8 cellular contexts compared by ENCODE assay signal in the genomic region with DNA sequence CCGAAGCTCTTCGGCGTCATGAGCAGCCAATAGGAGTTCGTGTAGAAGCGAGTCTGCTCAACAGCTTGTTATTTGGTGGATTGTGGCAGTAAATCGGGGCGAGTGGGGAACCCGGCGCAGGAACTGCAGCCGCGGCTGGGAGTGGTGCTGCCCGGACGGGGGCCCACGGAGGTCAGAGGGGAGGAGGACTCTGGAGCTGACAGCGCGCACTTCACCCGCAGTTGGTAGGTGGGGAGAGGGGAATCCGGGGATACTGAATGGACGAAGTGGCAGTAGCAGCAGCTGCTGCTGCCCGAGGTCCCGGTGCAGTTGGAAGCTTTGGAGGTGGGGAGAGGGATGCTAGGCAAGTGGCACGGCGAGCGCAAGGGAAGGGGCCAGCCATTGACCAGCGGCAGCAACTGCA. TPM values are rescaled to one million over a fixed set of nuclear protein-coding genes. Genes with fewer than 3 reads are reported as not detected.
DNase-seq lines count a peak whose midpoint lies in the region; ATAC-seq and TF ChIP-seq lines count a peak whose summit lies in the region.

A gene with protein sequence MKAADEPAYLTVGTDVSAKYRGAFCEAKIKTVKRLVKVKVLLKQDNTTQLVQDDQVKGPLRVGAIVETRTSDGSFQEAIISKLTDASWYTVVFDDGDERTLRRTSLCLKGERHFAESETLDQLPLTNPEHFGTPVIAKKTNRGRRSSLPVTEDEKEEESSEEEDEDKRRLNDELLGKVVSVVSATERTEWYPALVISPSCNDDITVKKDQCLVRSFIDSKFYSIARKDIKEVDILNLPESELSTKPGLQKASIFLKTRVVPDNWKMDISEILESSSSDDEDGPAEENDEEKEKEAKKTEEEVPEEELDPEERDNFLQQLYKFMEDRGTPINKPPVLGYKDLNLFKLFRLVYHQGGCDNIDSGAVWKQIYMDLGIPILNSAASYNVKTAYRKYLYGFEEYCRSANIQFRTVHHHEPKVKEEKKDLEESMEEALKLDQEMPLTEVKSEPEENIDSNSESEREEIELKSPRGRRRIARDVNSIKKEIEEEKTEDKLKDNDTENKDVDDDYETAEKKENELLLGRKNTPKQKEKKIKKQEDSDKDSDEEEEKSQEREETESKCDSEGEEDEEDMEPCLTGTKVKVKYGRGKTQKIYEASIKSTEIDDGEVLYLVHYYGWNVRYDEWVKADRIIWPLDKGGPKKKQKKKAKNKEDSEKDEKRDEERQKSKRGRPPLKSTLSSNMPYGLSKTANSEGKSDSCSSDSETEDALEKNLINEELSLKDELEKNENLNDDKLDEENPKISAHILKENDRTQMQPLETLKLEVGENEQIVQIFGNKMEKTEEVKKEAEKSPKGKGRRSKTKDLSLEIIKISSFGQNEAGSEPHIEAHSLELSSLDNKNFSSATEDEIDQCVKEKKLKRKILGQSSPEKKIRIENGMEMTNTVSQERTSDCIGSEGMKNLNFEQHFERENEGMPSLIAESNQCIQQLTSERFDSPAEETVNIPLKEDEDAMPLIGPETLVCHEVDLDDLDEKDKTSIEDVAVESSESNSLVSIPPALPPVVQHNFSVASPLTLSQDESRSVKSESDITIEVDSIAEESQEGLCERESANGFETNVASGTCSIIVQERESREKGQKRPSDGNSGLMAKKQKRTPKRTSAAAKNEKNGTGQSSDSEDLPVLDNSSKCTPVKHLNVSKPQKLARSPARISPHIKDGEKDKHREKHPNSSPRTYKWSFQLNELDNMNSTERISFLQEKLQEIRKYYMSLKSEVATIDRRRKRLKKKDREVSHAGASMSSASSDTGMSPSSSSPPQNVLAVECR (plus strand): TSS at position 79 of the 403 bp plus-strand sequence. CDS start 1,300 bp downstream, outside the sequence.

- H3K36me3 Mint-ChIP-seq in MCF 10A (ENCODE audit: insufficient read depth, unreplicated experiment), result peaks cover 42% of the 10 kb centered on the region

- H3K9ac ChIP-seq in DND-41 (ENCODE audit: low read depth, low read length), result peak within 1 kb of the TSS; percentile 77
- peak within 1 kb of the TSS; percentile 80 for H3K9ac ChIP-seq in SU-DHL-6 (ENCODE audit: low read length)

- H3K27ac ChIP-seq in DND-41 (ENCODE audit: low read length) (peak within 1 kb of the TSS; percentile 95), SU-DHL-6 (ENCODE audit: low read depth, low read length) (peak within 1 kb of the TSS; percentile 86), right lobe of liver (peak within 1 kb of the TSS; percentile 96 to 97 (median 97))

- TF ChIP-seq CTCF in DND-41 (IDR thresholded peaks at IDR 0.05; ENCODE audit: borderline replicate concordance, extremely low read depth, low read length, poor library complexity, severe bottlenecking), result no peak
- TF ChIP-seq CTCF in SU-DHL-6 (IDR thresholded peaks at IDR 0.05; ENCODE audit: insufficient read depth, low read length, poor library complexity, severe bottlenecking), result no peak
- no peak for TF ChIP-seq CTCF in MCF 10A (IDR thresholded peaks at IDR 0.05; ENCODE audit: unreplicated experiment)
- no peak for TF ChIP-seq CTCF in right lobe of liver (IDR thresholded peaks at IDR 0.05)

- H3K4me3 ChIP-seq in DND-41 (ENCODE audit: low read depth in 1 of 2, low read length in 2 of 2), result peak within 1 kb of the TSS; percentile 80 to 90
- peak within 1 kb of the TSS; percentile 99 for H3K4me3 ChIP-seq in SU-DHL-6 (ENCODE audit: insufficient read depth, low read length, poor library complexity, severe bottlenecking)
- H3K4me3 ChIP-seq in right lobe of liver, result peak within 1 kb of the TSS; percentile 96 to 97 (median 97)

- no peak for DNase-seq in DND-41
- no peak for DNase-seq in MCF 10A (ENCODE audit: unreplicated experiment)
- peak; percentile 83 to 95 (median 92) for DNase-seq in right lobe of liver
- DNase-seq in stimulated activated CD4-positive, alpha-beta T cell treated with anti-CD3 and anti-CD28 coated beads, TNF-alpha, amount 100 ng/mL, for 1 hour (ENCODE audit: low read depth in 3 of 3, low spot score in 1 of 3), result peak in 2 of 3 donors; percentile 50 to 68
- DNase-seq in NCI-H1436 (lab: John Stamatoyannopoulos, UW), result no peak

- no peaks in the 10 kb centered on the region for H3K27me3 ChIP-seq in DND-41 (ENCODE audit: insufficient read depth, low read length, poor library complexity)
- H3K27me3 ChIP-seq in SU-DHL-6 (ENCODE audit: low read length), result no peaks in the 10 kb centered on the region
- no peaks in the 10 kb centered on the region for H3K27me3 ChIP-seq in right lobe of liver

- WGBS in right lobe of liver (ENCODE audit: insufficient coverage, low coverage, low lambda C conversion rate, missing lambda C conversion rate), result under 1% methylated on average over 19 of the region's 25 CpGs

- CTCF ChIA-PET in MCF 10A (lab: Yijun Ruan, JAX), result interaction anchor here (0.5 to 0.7 kb wide), 2 partner anchors 25 to 38 kb away, joined by 3 to 4 read pairs; no protein-coding TSS in a partner anchor

- H3K4me3 Mint-ChIP-seq in MCF 10A (ENCODE audit: unreplicated experiment), result no peak within 1 kb of the TSS

- H3K4me2 ChIP-seq in DND-41 (ENCODE audit: insufficient read depth, low read length), result peak within 1 kb of the TSS; percentile 86
- H3K4me2 ChIP-seq in SU-DHL-6 (ENCODE audit: low read depth, low read length, poor library complexity, severe bottlenecking), result peak within 1 kb of the TSS; percentile 96

- no peaks in the 10 kb centered on the region for H3K27me3 Mint-ChIP-seq in MCF 10A (ENCODE audit: insufficient read depth, unreplicated experiment)

- BruUV-seq in MCF 10A (replicated peaks; lab: Mats Ljungman, UMichigan), result no TSS peak

- H3K9me3 ChIP-seq in DND-41 (ENCODE audit: insufficient read depth, low read length, severe bottlenecking) (no peaks in the 10 kb centered on the region), SU-DHL-6 (ENCODE audit: insufficient read depth, low read length) (no peaks in the 10 kb centered on the region), right lobe of liver (no peaks in the 10 kb centered on the region)

- POLR2A ChIA-PET in MCF 10A (lab: Yijun Ruan, JAX), result interaction anchor here (0.6 to 5.5 kb wide), 41 partner anchors 9 to 1795 kb away, joined by 3 to 134 read pairs (median 5); a partner anchor contains a TSS

- no peak for ATAC-seq in DND-41 (ENCODE audit: insufficient read depth, low read depth)
- no peak for ATAC-seq in right lobe of liver
- ATAC-seq in GM21515 (IDR thresholded peaks at IDR 0.05; ENCODE audit: unreplicated experiment), result no peak
- ATAC-seq in GM21526 (IDR thresholded peaks at IDR 0.05; ENCODE audit: low FRiP score, unreplicated experiment), result no peak

- H3K79me2 ChIP-seq in DND-41 (ENCODE audit: insufficient read depth, low read length) (peaks cover 87% of the 10 kb centered on the region), SU-DHL-6 (ENCODE audit: insufficient read depth, low read length) (peaks cover 72% of the 10 kb centered on the region)

- no peaks in the 10 kb centered on the region for H3K4me1 Mint-ChIP-seq in MCF 10A (ENCODE audit: insufficient read depth, unreplicated experiment)

- H4K20me1 ChIP-seq in DND-41 (ENCODE audit: insufficient read depth, low read length) (peaks cover 39% of the 10 kb centered on the region), SU-DHL-6 (ENCODE audit: low read depth, low read length) (peaks cover 30% of the 10 kb centered on the region; the same call in 1 of the 2 replicates)

- intact Hi-C loops in MCF 10A (cut with micrococcal nuclease), result loop anchor here (2.0 to 5.0 kb wide), 2 partner anchors 54 to 64 kb away; a partner anchor contains a TSS
- intact Hi-C loops in right lobe of liver (cut with DNase I), result no loop called here

- H3F3A ChIP-seq in SU-DHL-6 (ENCODE audit: insufficient read depth), result peaks cover 8% of the 10 kb centered on the region; the same call in 1 of the 2 replicates

- H3K9me2 ChIP-seq in SU-DHL-6 (replicated peaks; ENCODE audit: insufficient read depth, low read length), result no peaks in the 10 kb centered on the region

- H3K36me3 ChIP-seq in DND-41 (ENCODE audit: insufficient read depth, low read length) (peaks cover 35% of the 10 kb centered on the region), SU-DHL-6 (ENCODE audit: low read length) (peaks cover 24% of the 10 kb centered on the region), right lobe of liver (peaks cover 0 to 18% (median 5%) of the 10 kb centered on the region in 4 donors)

- peak; percentile 96 for TF ChIP-seq POLR2A in right lobe of liver (IDR thresholded peaks at IDR 0.05)

- H3K9me3 Mint-ChIP-seq in MCF 10A (ENCODE audit: unreplicated experiment), result no peaks in the 10 kb centered on the region

- H3K4me1 ChIP-seq in DND-41 (ENCODE audit: insufficient read depth, low read length), result peaks cover 47% of the 10 kb centered on the region
- H3K4me1 ChIP-seq in right lobe of liver, result peaks cover 0 to 41% (median 6%) of the 10 kb centered on the region in 4 donors

- peak within 1 kb of the TSS; percentile 91 for H3K27ac Mint-ChIP-seq in MCF 10A (ENCODE audit: low read depth, unreplicated experiment)

- H2AFZ ChIP-seq in DND-41 (ENCODE audit: low read depth, low read length) (peak within 1 kb of the TSS; percentile 89), SU-DHL-6 (ENCODE audit: low read depth, low read length, severe bottlenecking) (peak within 1 kb of the TSS; percentile 59)

RNA-seq across cellular contexts. Expression of the gene that starts here (rescaled TPM):
- total RNA-seq in MCF 10A (2022) (18.2 and 19.0 TPM in 2 replicates), right lobe of liver (10 to 100 TPM in 4 of 6 experiments, 1 to 10 TPM in 2; 7.6 to 22.1 (median 15.7) TPM)

Comparison
In these comparisons a context has a peak if more than half of its experiments do, and no peak if none do; other contexts are left out.
1. DNase-seq: peak in right lobe of liver (3 of 3) and stimulated activated CD4-positive, alpha-beta T cell treated with anti-CD3 and anti-CD28 coated beads, TNF-alpha, amount 100 ng/mL, for 1 hour (2 of 3); none in DND-41 (single experiment), MCF 10A (single experiment) and NCI-H1436 (single experiment).
2. Peak in every context shown above with its lines, with median percentiles within 50 percentile points of each other: H3K27ac ChIP-seq and H3K4me3 ChIP-seq.